In genomic region chr4:107801766-107802211, GRCh38 we compare ENCODE assay signal across 16 cellular contexts. TPM values are rescaled to one million over a fixed set of nuclear protein-coding genes. Genes with fewer than 3 reads are reported as not detected.
A peak's percentile ranks its signal among the peaks of the same experiment; 100 is the strongest.
DNase-seq lines count a peak whose midpoint lies in the region; ATAC-seq and TF ChIP-seq lines count a peak whose summit lies in the region.
"Had no signal": no experiment of that assay in that cellular context is flagged by ENCODE, and none has a peak within 500 bp of the region (broad histone marks: within the 10 kb centered on the region; RNA-seq: fewer than 3 reads in every experiment).

No MANE protein-coding gene starts in this region.

- POLR2A ChIA-PET in MCF 10A (lab: Yijun Ruan, JAX): interaction anchor here (0.6 to 1.2 kb wide), 4 partner anchors 11 to 92 kb away, joined by 3 to 6 read pairs (median 4); partner anchors contain the start of gene SGMS2

- no peaks in the 10 kb centered on the region for H3K36me3 ChIP-seq in breast epithelium
- H3K36me3 ChIP-seq: neutrophil, transverse colon had no signal

- peaks cover 7% of the 10 kb centered on the region for H3K9me3 Mint-ChIP-seq in MCF 10A (ENCODE audit: unreplicated experiment)
- no peaks in the 10 kb centered on the region for H3K9me3 Mint-ChIP-seq in activated naive CD4-positive, alpha-beta T cell treated with anti-CD3 and anti-CD28 coated beads, Interleukin-2, amount 50 U/mL, for 72 hours
- H3K9me3 Mint-ChIP-seq: T-helper 2 cell treated with Interferon-gamma antibody and Interleukin-4, amounts not matched to agents 5 μg/mL and 100 μg/mL, for 36 hours had no signal

- no peak overlapping the region for H3K4me3 Mint-ChIP-seq in MCF 10A (ENCODE audit: unreplicated experiment)
- H3K4me3 Mint-ChIP-seq: activated CD8-positive, alpha-beta T cell treated with anti-CD3 and anti-CD28 coated beads, Interleukin-2, amount 10 ng/mL, durations not matched to agents 7 days and 5 days; T-helper 2 cell treated with Interferon-gamma antibody and Interleukin-4, amounts not matched to agents 5 μg/mL and 100 μg/mL, for 36 hours had no signal

- BruUV-seq in MCF 10A (replicated peaks; lab: Mats Ljungman, UMichigan): no TSS peak

- DNase-seq in MCF 10A (ENCODE audit: unreplicated experiment): peak; percentile 71
- DNase-seq in breast epithelium (ENCODE audit: low spot score in 2 of 2): no peak
- DNase-seq in SK-MEL-5 (ENCODE audit: low read depth, low spot score): peak; percentile 30
- peak; percentile 71 for DNase-seq in glomerular visceral epithelial cell (ENCODE audit: extremely low spot score)
- DNase-seq in activated gamma-delta T cell (lab: John Stamatoyannopoulos, UW): no peak
- no peak for DNase-seq in NCI-H82 (lab: John Stamatoyannopoulos, UW)
- DNase-seq in activated CD8-positive, alpha-beta memory T cell treated with anti-CD3 and anti-CD28 coated beads, Interleukin-2, amount 50 U/mL, for 4 hours: no peak
- DNase-seq in activated naive CD4-positive, alpha-beta T cell treated with anti-CD3 and anti-CD28 coated beads, Interleukin-2, amount 50 U/mL, for 72 hours (ENCODE audit: low spot score in 2 of 2): no peak
- DNase-seq: activated CD8-positive, alpha-beta T cell treated with anti-CD3 and anti-CD28 coated beads, Interleukin-2, amount 10 ng/mL, durations not matched to agents 7 days and 5 days; DND-41; NCI-H2171 treated with DMSO at 0.1 percent for 48 hours; transverse colon had no signal

- CTCF ChIA-PET in MCF 10A (lab: Yijun Ruan, JAX): no interaction called here

- no peaks in the 10 kb centered on the region for H3K27me3 Mint-ChIP-seq in MCF 10A (ENCODE audit: insufficient read depth, unreplicated experiment)

- H3K9me3 ChIP-seq in breast epithelium: peaks cover 0 to 6% of the 10 kb centered on the region in 2 donors
- H3K9me3 ChIP-seq: neutrophil, transverse colon had no signal

- peak overlapping the region; percentile 46 for H3K27ac Mint-ChIP-seq in MCF 10A (ENCODE audit: low read depth, unreplicated experiment)
- H3K27ac Mint-ChIP-seq in activated naive CD4-positive, alpha-beta T cell treated with anti-CD3 and anti-CD28 coated beads, Interleukin-2, amount 50 U/mL, for 72 hours: no peak overlapping the region
- H3K27ac Mint-ChIP-seq: activated CD8-positive, alpha-beta T cell treated with anti-CD3 and anti-CD28 coated beads, Interleukin-2, amount 10 ng/mL, durations not matched to agents 7 days and 5 days; T-helper 2 cell treated with Interferon-gamma antibody and Interleukin-4, amounts not matched to agents 5 μg/mL and 100 μg/mL, for 36 hours had no signal

- H3K4me1 Mint-ChIP-seq in MCF 10A (ENCODE audit: insufficient read depth, unreplicated experiment): peaks cover 17% of the 10 kb centered on the region

- no peak for TF ChIP-seq POLR2A in breast epithelium (IDR thresholded peaks at IDR 0.05)

- no peaks in the 10 kb centered on the region for H3K36me3 Mint-ChIP-seq in MCF 10A (ENCODE audit: insufficient read depth, unreplicated experiment)
- H3K36me3 Mint-ChIP-seq in activated naive CD4-positive, alpha-beta T cell treated with anti-CD3 and anti-CD28 coated beads, Interleukin-2, amount 50 U/mL, for 72 hours: no peaks in the 10 kb centered on the region

- no peaks in the 10 kb centered on the region for H3K27me3 ChIP-seq in breast epithelium
- H3K27me3 ChIP-seq: neutrophil, transverse colon had no signal

- H3K4me1 ChIP-seq in breast epithelium: no peaks in the 10 kb centered on the region

- H3K27ac ChIP-seq in breast epithelium: no peak overlapping the region
- H3K27ac ChIP-seq: neutrophil, transverse colon had no signal

- TF ChIP-seq CTCF in MCF 10A (IDR thresholded peaks at IDR 0.05; ENCODE audit: unreplicated experiment): no peak
- no peak for TF ChIP-seq CTCF in breast epithelium (IDR thresholded peaks at IDR 0.05)

- ATAC-seq in activated naive CD4-positive, alpha-beta T cell treated with anti-CD3 and anti-CD28 coated beads, Interleukin-2, amount 50 U/mL, for 72 hours: no peak
- ATAC-seq: activated CD8-positive, alpha-beta T cell treated with anti-CD3 and anti-CD28 coated beads, Interleukin-2, amount 10 ng/mL, durations not matched to agents 7 days and 5 days; K562; Panc1 had no signal

- in situ Hi-C loops in SK-MEL-5 (cut with HindIII; ENCODE audit: low pct_unique_long_range_greater_than_20kb, low sequenced_read_pairs): no loop called here

- no peak overlapping the region for H3K4me3 ChIP-seq in breast epithelium
- H3K4me3 ChIP-seq: K562, transverse colon had no signal

- intact Hi-C loops in MCF 10A (cut with micrococcal nuclease) (no loop called here), breast epithelium (cut with DNase I; ENCODE audit: low total_unique reads) (no loop called here)

RNA-seq across cellular contexts. Expression of gene SGMS2, which starts 22.9 kb away (rescaled TPM):
- total RNA-seq in MCF 10A (2022) (77.8 and 85.3 TPM in 2 replicates), breast epithelium (10 to 100 TPM; 47.2 to 76.7 (median 56.3) TPM)
- 2.8 and 3.0 TPM in 2 replicates for total RNA-seq in SK-MEL-5 (2014; rRNA removed; shearing (Covaris generic))
- 7.1 and 18.5 TPM in 2 replicates for polyA plus RNA-seq in SK-MEL-5 (2015; cell fraction: cytosol; rRNA removed)
- 3.0 and 3.5 TPM in 2 replicates for polyA plus RNA-seq in SK-MEL-5 (2015; cell fraction: nucleus; rRNA removed)
- total RNA-seq in activated naive CD4-positive, alpha-beta T cell treated with anti-CD3 and anti-CD28 coated beads, Interleukin-2, amount 50 U/mL, for 72 hours: 1 to 10 TPM in 1 of 2 donors, under 1 TPM in 1; 0.16 to 1.1 TPM
- total RNA-seq: activated CD8-positive, alpha-beta T cell treated with anti-CD3 and anti-CD28 coated beads, Interleukin-2, amount 10 ng/mL, durations not matched to agents 7 days and 5 days had no signal

Comparison
In these comparisons a context has a peak if more than half of its experiments do, and no peak if none do; other contexts are left out.
1. DNase-seq: peak in MCF 10A (single experiment), SK-MEL-5 (single experiment) and glomerular visceral epithelial cell (single experiment); none in breast epithelium (0 of 2), activated gamma-delta T cell (single experiment), NCI-H82 (single experiment), activated CD8-positive, alpha-beta memory T cell treated with anti-CD3 and anti-CD28 coated beads, Interleukin-2, amount 50 U/mL, for 4 hours (single experiment) and activated naive CD4-positive, alpha-beta T cell treated with anti-CD3 and anti-CD28 coated beads, Interleukin-2, amount 50 U/mL, for 72 hours (0 of 2).
2. RNA of gene SGMS2, which starts 22.9 kb away (total RNA-seq): 77.8 to 85.3 TPM in MCF 10A and 47.2 to 76.7 TPM in breast epithelium; 2.8 to 3.0 TPM in SK-MEL-5 and 0.16 to 1.1 TPM in activated naive CD4-positive, alpha-beta T cell treated with anti-CD3 and anti-CD28 coated beads, Interleukin-2, amount 50 U/mL, for 72 hours; every median in the first group is over 10 times any median in the second.